ENCODE assay signal across 15 cellular contexts in genomic region chr7:69898189-69898588, GRCh38.
DNase-seq lines count a peak whose midpoint lies in the region; ATAC-seq, FAIRE-seq and TF ChIP-seq lines count a peak whose summit lies in the region.
"Had no signal": no experiment of that assay in that cellular context is flagged by ENCODE, and none has a peak within 500 bp of the region (broad histone marks: within the 10 kb centered on the region; RNA-seq: fewer than 3 reads in every experiment).

No MANE protein-coding gene starts in this region.

- CTCF ChIA-PET in GM12878 (lab: Yijun Ruan, JAX): no interaction called here
- CTCF ChIA-PET in Caco-2 (lab: Charles Lee): no interaction called here

- intact Hi-C loops in GM12878 (cut with micrococcal nuclease; ENCODE audit: unreplicated experiment) (loop anchor here (2.0 to 10.0 kb wide), 2 partner anchors 73 to 267 kb away; no protein-coding TSS in a partner anchor), testis (cut with DNase I; ENCODE audit: low total_unique reads) (no loop called here), Caco-2 (cut with micrococcal nuclease; ENCODE audit: unreplicated experiment) (no loop called here)

- no peak overlapping the region for H3K4me3 ChIP-seq in GM12878
- H3K4me3 ChIP-seq in suprapubic skin: no peak overlapping the region
- H3K4me3 ChIP-seq in testis: no peak overlapping the region
- H3K4me3 ChIP-seq in Caco-2 (ENCODE audit: low read depth, low read length): no peak overlapping the region
- H3K4me3 ChIP-seq: MG63, SK-N-MC had no signal

- POLR2A ChIA-PET in GM12878 (lab: Charles Lee): no interaction called here
- POLR2A ChIA-PET in Caco-2 (lab: Charles Lee): no interaction called here

- TF ChIP-seq CTCF in GM12878 (IDR thresholded peaks at IDR 0.05 in 2 of 3, conservative IDR thresholded peaks at IDR 0.05 in 1 of 3; ENCODE audit: control insufficient read depth in 2 of 3, extremely low read depth in 1 of 3, insufficient read depth in 1 of 3, low read depth in 3 of 3, low read length in 3 of 3): no peak
- no peak for TF ChIP-seq CTCF in suprapubic skin (IDR thresholded peaks at IDR 0.05)
- TF ChIP-seq CTCF in testis (IDR thresholded peaks at IDR 0.05): no peak
- no peak for TF ChIP-seq CTCF in Caco-2 (IDR thresholded peaks at IDR 0.05; ENCODE audit: insufficient read depth in 1 of 2, low read depth in 1 of 2, low read length in 1 of 2, severe bottlenecking in 1 of 2, unreplicated experiment in 1 of 2)

- H3K27ac ChIP-seq in GM12878 (ENCODE audit: control insufficient read depth, insufficient read depth) (peak overlapping the region; percentile 52; the same call in 1 of the 2 replicates), suprapubic skin (no peak overlapping the region), testis (no peak overlapping the region)
- H3K27ac ChIP-seq: SK-N-MC had no signal

- H3K9me3 Mint-ChIP-seq in Caco-2 (ENCODE audit: unreplicated experiment): no peaks in the 10 kb centered on the region
- H3K9me3 Mint-ChIP-seq: activated CD4-positive, alpha-beta T cell treated with anti-CD3 and anti-CD28 coated beads, Interleukin-2, amount 10 ng/mL, durations not matched to agents 24 days and 14 days had no signal

- no peaks in the 10 kb centered on the region for H3K27me3 ChIP-seq in GM12878 (replicated peaks in 1 of 2; ENCODE audit: control insufficient read depth in 2 of 2, insufficient read depth in 2 of 2, low read length in 1 of 2)
- no peaks in the 10 kb centered on the region for H3K27me3 ChIP-seq in suprapubic skin
- no peaks in the 10 kb centered on the region for H3K27me3 ChIP-seq in testis
- no peaks in the 10 kb centered on the region; the same call in 1 of the 2 replicates for H3K27me3 ChIP-seq in Caco-2 (replicated peaks; ENCODE audit: control insufficient read depth, insufficient read depth, low read length)
- H3K27me3 ChIP-seq: MG63 had no signal

- H4K20me1 ChIP-seq in GM12878 (ENCODE audit: control insufficient read depth, insufficient read depth): no peaks in the 10 kb centered on the region

- FAIRE-seq in GM12878 (lab: Jason Lieb, UNC): peak; percentile 81

- WGBS in GM12878 (ENCODE audit: insufficient coverage, insufficient replicate concordance, low lambda C conversion rate, missing lambda C conversion rate): 0% methylated on average over 2 of the region's 2 CpGs
- WGBS in suprapubic skin: 76% methylated on average over 2 of the region's 2 CpGs
- 59 to 71% methylated on average over 2 of the region's 2 CpGs for WGBS in testis, 2 donors

- no peak for TF ChIP-seq RAD21 in GM12878 (IDR thresholded peaks at IDR 0.05; ENCODE audit: insufficient read depth, low read depth, low read length)

- H3K27ac Mint-ChIP-seq in Caco-2 (ENCODE audit: unreplicated experiment): no peak overlapping the region
- H3K27ac Mint-ChIP-seq: activated CD4-positive, alpha-beta T cell treated with anti-CD3 and anti-CD28 coated beads, Interleukin-2, amount 10 ng/mL, durations not matched to agents 24 days and 14 days; activated naive CD8-positive, alpha-beta T cell; CD4-positive, alpha-beta memory T cell; stimulated activated naive CD8-positive, alpha-beta T cell treated with anti-CD3 and anti-CD28 coated beads, Interleukin-15, Interleukin-2, amounts not matched to agents 100 ng/mL and 50 ng/mL, for 24 hours had no signal

- peaks cover 13% of the 10 kb centered on the region for H3K27me3 Mint-ChIP-seq in Caco-2 (ENCODE audit: insufficient read depth, unreplicated experiment)
- H3K27me3 Mint-ChIP-seq: activated CD4-positive, alpha-beta T cell treated with anti-CD3 and anti-CD28 coated beads, Interleukin-2, amount 10 ng/mL, durations not matched to agents 24 days and 14 days; CD4-positive, alpha-beta memory T cell; stimulated activated naive CD8-positive, alpha-beta T cell treated with anti-CD3 and anti-CD28 coated beads, Interleukin-15, Interleukin-2, amounts not matched to agents 100 ng/mL and 50 ng/mL, for 24 hours had no signal

- H3K9me3 ChIP-seq in GM12878 (replicated peaks; ENCODE audit: control insufficient read depth, insufficient read depth, low read length) (no peaks in the 10 kb centered on the region; the same call in 1 of the 3 replicates), suprapubic skin (no peaks in the 10 kb centered on the region), testis (no peaks in the 10 kb centered on the region), Caco-2 (no peaks in the 10 kb centered on the region)
- H3K9me3 ChIP-seq: MG63 had no signal

- ATAC-seq in GM18520 (IDR thresholded peaks at IDR 0.05; ENCODE audit: unreplicated experiment) (peak; percentile 95), GM21619 (IDR thresholded peaks at IDR 0.05; ENCODE audit: unreplicated experiment) (peak; percentile 84), HG03175 (IDR thresholded peaks at IDR 0.05; ENCODE audit: unreplicated experiment) (peak; percentile 89), GM12878 (peak; percentile 91)

- no peaks in the 10 kb centered on the region for H3K36me3 ChIP-seq in GM12878 (ENCODE audit: control insufficient read depth in 2 of 2, insufficient read depth in 2 of 2, low read length in 1 of 2)
- H3K36me3 ChIP-seq in suprapubic skin: no peaks in the 10 kb centered on the region
- no peaks in the 10 kb centered on the region for H3K36me3 ChIP-seq in testis (ENCODE audit: low read depth, missing control alignments)
- H3K36me3 ChIP-seq in Caco-2 (ENCODE audit: control insufficient read depth, insufficient read depth, low read length): no peaks in the 10 kb centered on the region
- H3K36me3 ChIP-seq: MG63 had no signal

- H3K79me2 ChIP-seq in GM12878 (ENCODE audit: control insufficient read depth, insufficient read depth, low read length): peaks cover 12% of the 10 kb centered on the region

- DNase-seq in GM12878 (ENCODE audit: low read depth, low spot score) (peak; percentile 76), suprapubic skin (ENCODE audit: low spot score in 2 of 2) (no peak), KG1 (lab: John Stamatoyannopoulos, UW) (no peak), testis (no peak), Caco-2 (no peak)
- DNase-seq: activated CD4-positive, alpha-beta T cell treated with anti-CD3 and anti-CD28 coated beads, Interleukin-2, amount 10 ng/mL, durations not matched to agents 24 days and 14 days; CD4-positive, alpha-beta memory T cell; MG63; NCI-H510A treated with DMSO at 0.1 percent for 48 hours had no signal

- in situ Hi-C loops in GM12878 (cut with MboI): no loop called here

- H3K4me2 ChIP-seq in GM12878 (ENCODE audit: control insufficient read depth, insufficient read depth): peak overlapping the region; percentile 19

- RAD21 ChIA-PET in GM12878 (lab: Charles Lee; ENCODE audit: unreplicated experiment): interaction anchor here (3.4 kb wide), 1 partner anchor 74 kb away, joined by 16 read pairs; no protein-coding TSS in a partner anchor

- no TSS peak for BruUV-seq in GM12878 (replicated peaks; lab: Mats Ljungman, UMichigan)
- BruUV-seq in Caco-2 (replicated peaks; lab: Mats Ljungman, UMichigan): no TSS peak

- H3K4me1 ChIP-seq in GM12878 (ENCODE audit: control insufficient read depth, insufficient read depth, low read length): peaks cover 25% of the 10 kb centered on the region
- no peaks in the 10 kb centered on the region for H3K4me1 ChIP-seq in suprapubic skin
- H3K4me1 ChIP-seq in testis: no peaks in the 10 kb centered on the region
- no peaks in the 10 kb centered on the region for H3K4me1 ChIP-seq in Caco-2

- no peaks in the 10 kb centered on the region for H3K4me1 Mint-ChIP-seq in Caco-2 (ENCODE audit: low read depth, unreplicated experiment)
- H3K4me1 Mint-ChIP-seq: activated CD4-positive, alpha-beta T cell treated with anti-CD3 and anti-CD28 coated beads, Interleukin-2, amount 10 ng/mL, durations not matched to agents 24 days and 14 days; CD4-positive, alpha-beta memory T cell had no signal

- no peak; a peak in 1 of 4 replicates for TF ChIP-seq EP300 in GM12878 (IDR thresholded peaks at IDR 0.05; ENCODE audit: borderline replicate concordance in 1 of 2, control insufficient read depth in 1 of 2, low read depth in 2 of 2, low read length in 2 of 2)
- no peak for TF ChIP-seq EP300 in suprapubic skin (IDR thresholded peaks at IDR 0.05)

- H3K36me3 Mint-ChIP-seq in Caco-2 (ENCODE audit: insufficient read depth, unreplicated experiment): no peaks in the 10 kb centered on the region
- H3K36me3 Mint-ChIP-seq: activated naive CD8-positive, alpha-beta T cell; CD4-positive, alpha-beta memory T cell had no signal

- no peak for TF ChIP-seq POLR2A in GM12878 (IDR thresholded peaks at IDR 0.05; ENCODE audit: low read depth, low read length)
- no peak for TF ChIP-seq POLR2A in suprapubic skin (IDR thresholded peaks at IDR 0.05)
- no peak for TF ChIP-seq POLR2A in testis (IDR thresholded peaks at IDR 0.05)

- no peak overlapping the region for H3K9ac ChIP-seq in GM12878 (ENCODE audit: control insufficient read depth, insufficient read depth, low read length)

- SMC1A ChIA-PET in GM12878 (lab: Charles Lee; ENCODE audit: uncharacterized antibody, unreplicated experiment): interaction anchor here (0.5 to 1.2 kb wide), 3 partner anchors 9 to 800 kb away, joined by 3 read pairs; no protein-coding TSS in a partner anchor

- no peak overlapping the region for H3K4me3 Mint-ChIP-seq in Caco-2 (ENCODE audit: unreplicated experiment)
- H3K4me3 Mint-ChIP-seq: activated CD4-positive, alpha-beta T cell treated with anti-CD3 and anti-CD28 coated beads, Interleukin-2, amount 10 ng/mL, durations not matched to agents 24 days and 14 days; activated naive CD8-positive, alpha-beta T cell; CD4-positive, alpha-beta memory T cell; stimulated activated naive CD8-positive, alpha-beta T cell treated with anti-CD3 and anti-CD28 coated beads, Interleukin-15, Interleukin-2, amounts not matched to agents 100 ng/mL and 50 ng/mL, for 24 hours had no signal

- H2AFZ ChIP-seq in GM12878 (ENCODE audit: control insufficient read depth, low read depth, low read length): no peak overlapping the region

TF ChIP-seq in GM12878, 131 proteins besides CTCF, POLR2A, EP300 and RAD21 (continues in another document):
- TF ChIP-seq NFIC (IDR thresholded peaks at IDR 0.05; ENCODE audit: low read depth, low read length) (peak; percentile 34; the same call in 1 of the 2 replicates), CREB1 (IDR thresholded peaks at IDR 0.05; ENCODE audit: low read depth) (0 out of 2 replicates have a peak, but pooled peaks have one; percentile 30), POLR2AphosphoS5 (IDR thresholded peaks at IDR 0.05; ENCODE audit: low read length) (no peak), IKZF2 (IDR thresholded peaks at IDR 0.05) (peak in 1 of 2 experiments; percentile 34; a peak in 1 of 4 replicates), ZSCAN29 (IDR thresholded peaks at IDR 0.05) (no peak)
